In genomic region chr11:44343778-44344424, GRCh38 we compare ENCODE assay signal across 3 cellular contexts.
TF ChIP-seq lines count a peak whose summit lies in the region.

No MANE protein-coding gene starts in this region.

TF ChIP-seq in A549, 52 proteins besides CTCF, POLR2A, EP300 and RAD21:
- TF ChIP-seq ZFP36 (IDR thresholded peaks at IDR 0.05; ENCODE audit: borderline replicate concordance, partially characterized antibody) (peak; percentile 62), SMC3 (IDR thresholded peaks at IDR 0.05) (no peak), BCL3 (IDR thresholded peaks at IDR 0.05) (no peak), CHD2 (IDR thresholded peaks at IDR 0.05; ENCODE audit: low read length, partially characterized antibody) (no peak), RNF2 (IDR thresholded peaks at IDR 0.05; ENCODE audit: borderline replicate concordance, low read depth) (no peak)
- TF ChIP-seq, protein P1, sequence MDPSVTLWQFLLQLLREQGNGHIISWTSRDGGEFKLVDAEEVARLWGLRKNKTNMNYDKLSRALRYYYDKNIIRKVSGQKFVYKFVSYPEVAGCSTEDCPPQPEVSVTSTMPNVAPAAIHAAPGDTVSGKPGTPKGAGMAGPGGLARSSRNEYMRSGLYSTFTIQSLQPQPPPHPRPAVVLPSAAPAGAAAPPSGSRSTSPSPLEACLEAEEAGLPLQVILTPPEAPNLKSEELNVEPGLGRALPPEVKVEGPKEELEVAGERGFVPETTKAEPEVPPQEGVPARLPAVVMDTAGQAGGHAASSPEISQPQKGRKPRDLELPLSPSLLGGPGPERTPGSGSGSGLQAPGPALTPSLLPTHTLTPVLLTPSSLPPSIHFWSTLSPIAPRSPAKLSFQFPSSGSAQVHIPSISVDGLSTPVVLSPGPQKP (IDR thresholded peaks at IDR 0.05; ENCODE audit: low read depth, low read length) = no peak
- TF ChIP-seq, protein P2, sequence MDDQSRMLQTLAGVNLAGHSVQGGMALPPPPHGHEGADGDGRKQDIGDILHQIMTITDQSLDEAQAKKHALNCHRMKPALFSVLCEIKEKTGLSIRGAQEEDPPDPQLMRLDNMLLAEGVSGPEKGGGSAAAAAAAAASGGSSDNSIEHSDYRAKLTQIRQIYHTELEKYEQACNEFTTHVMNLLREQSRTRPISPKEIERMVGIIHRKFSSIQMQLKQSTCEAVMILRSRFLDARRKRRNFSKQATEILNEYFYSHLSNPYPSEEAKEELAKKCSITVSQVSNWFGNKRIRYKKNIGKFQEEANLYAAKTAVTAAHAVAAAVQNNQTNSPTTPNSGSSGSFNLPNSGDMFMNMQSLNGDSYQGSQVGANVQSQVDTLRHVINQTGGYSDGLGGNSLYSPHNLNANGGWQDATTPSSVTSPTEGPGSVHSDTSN (IDR thresholded peaks at IDR 0.05) = no peak

TF ChIP-seq in HEK293, 187 proteins besides CTCF, POLR2A, EP300 and RAD21:
- peak; percentile 45; the same call in 1 of the 2 replicates for TF ChIP-seq ZBTB17 (tag by site-specific recombination; IDR thresholded peaks at IDR 0.05)
- TF ChIP-seq, protein P3, sequence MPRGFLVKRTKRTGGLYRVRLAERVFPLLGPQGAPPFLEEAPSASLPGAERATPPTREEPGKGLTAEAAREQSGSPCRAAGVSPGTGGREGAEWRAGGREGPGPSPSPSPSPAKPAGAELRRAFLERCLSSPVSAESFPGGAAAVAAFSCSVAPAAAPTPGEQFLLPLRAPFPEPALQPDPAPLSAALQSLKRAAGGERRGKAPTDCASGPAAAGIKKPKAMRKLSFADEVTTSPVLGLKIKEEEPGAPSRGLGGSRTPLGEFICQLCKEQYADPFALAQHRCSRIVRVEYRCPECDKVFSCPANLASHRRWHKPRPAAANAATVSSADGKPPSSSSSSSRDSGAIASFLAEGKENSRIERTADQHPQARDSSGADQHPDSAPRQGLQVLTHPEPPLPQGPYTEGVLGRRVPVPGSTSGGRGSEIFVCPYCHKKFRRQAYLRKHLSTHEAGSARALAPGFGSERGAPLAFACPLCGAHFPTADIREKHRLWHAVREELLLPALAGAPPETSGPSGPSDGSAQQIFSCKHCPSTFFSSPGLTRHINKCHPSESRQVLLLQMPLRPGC (tag by site-specific recombination; IDR thresholded peaks at IDR 0.05) = no peak

TF ChIP-seq in K562, 482 proteins besides CTCF, POLR2A, EP300 and RAD21 (continues in another document):
- TF ChIP-seq, protein P4, sequence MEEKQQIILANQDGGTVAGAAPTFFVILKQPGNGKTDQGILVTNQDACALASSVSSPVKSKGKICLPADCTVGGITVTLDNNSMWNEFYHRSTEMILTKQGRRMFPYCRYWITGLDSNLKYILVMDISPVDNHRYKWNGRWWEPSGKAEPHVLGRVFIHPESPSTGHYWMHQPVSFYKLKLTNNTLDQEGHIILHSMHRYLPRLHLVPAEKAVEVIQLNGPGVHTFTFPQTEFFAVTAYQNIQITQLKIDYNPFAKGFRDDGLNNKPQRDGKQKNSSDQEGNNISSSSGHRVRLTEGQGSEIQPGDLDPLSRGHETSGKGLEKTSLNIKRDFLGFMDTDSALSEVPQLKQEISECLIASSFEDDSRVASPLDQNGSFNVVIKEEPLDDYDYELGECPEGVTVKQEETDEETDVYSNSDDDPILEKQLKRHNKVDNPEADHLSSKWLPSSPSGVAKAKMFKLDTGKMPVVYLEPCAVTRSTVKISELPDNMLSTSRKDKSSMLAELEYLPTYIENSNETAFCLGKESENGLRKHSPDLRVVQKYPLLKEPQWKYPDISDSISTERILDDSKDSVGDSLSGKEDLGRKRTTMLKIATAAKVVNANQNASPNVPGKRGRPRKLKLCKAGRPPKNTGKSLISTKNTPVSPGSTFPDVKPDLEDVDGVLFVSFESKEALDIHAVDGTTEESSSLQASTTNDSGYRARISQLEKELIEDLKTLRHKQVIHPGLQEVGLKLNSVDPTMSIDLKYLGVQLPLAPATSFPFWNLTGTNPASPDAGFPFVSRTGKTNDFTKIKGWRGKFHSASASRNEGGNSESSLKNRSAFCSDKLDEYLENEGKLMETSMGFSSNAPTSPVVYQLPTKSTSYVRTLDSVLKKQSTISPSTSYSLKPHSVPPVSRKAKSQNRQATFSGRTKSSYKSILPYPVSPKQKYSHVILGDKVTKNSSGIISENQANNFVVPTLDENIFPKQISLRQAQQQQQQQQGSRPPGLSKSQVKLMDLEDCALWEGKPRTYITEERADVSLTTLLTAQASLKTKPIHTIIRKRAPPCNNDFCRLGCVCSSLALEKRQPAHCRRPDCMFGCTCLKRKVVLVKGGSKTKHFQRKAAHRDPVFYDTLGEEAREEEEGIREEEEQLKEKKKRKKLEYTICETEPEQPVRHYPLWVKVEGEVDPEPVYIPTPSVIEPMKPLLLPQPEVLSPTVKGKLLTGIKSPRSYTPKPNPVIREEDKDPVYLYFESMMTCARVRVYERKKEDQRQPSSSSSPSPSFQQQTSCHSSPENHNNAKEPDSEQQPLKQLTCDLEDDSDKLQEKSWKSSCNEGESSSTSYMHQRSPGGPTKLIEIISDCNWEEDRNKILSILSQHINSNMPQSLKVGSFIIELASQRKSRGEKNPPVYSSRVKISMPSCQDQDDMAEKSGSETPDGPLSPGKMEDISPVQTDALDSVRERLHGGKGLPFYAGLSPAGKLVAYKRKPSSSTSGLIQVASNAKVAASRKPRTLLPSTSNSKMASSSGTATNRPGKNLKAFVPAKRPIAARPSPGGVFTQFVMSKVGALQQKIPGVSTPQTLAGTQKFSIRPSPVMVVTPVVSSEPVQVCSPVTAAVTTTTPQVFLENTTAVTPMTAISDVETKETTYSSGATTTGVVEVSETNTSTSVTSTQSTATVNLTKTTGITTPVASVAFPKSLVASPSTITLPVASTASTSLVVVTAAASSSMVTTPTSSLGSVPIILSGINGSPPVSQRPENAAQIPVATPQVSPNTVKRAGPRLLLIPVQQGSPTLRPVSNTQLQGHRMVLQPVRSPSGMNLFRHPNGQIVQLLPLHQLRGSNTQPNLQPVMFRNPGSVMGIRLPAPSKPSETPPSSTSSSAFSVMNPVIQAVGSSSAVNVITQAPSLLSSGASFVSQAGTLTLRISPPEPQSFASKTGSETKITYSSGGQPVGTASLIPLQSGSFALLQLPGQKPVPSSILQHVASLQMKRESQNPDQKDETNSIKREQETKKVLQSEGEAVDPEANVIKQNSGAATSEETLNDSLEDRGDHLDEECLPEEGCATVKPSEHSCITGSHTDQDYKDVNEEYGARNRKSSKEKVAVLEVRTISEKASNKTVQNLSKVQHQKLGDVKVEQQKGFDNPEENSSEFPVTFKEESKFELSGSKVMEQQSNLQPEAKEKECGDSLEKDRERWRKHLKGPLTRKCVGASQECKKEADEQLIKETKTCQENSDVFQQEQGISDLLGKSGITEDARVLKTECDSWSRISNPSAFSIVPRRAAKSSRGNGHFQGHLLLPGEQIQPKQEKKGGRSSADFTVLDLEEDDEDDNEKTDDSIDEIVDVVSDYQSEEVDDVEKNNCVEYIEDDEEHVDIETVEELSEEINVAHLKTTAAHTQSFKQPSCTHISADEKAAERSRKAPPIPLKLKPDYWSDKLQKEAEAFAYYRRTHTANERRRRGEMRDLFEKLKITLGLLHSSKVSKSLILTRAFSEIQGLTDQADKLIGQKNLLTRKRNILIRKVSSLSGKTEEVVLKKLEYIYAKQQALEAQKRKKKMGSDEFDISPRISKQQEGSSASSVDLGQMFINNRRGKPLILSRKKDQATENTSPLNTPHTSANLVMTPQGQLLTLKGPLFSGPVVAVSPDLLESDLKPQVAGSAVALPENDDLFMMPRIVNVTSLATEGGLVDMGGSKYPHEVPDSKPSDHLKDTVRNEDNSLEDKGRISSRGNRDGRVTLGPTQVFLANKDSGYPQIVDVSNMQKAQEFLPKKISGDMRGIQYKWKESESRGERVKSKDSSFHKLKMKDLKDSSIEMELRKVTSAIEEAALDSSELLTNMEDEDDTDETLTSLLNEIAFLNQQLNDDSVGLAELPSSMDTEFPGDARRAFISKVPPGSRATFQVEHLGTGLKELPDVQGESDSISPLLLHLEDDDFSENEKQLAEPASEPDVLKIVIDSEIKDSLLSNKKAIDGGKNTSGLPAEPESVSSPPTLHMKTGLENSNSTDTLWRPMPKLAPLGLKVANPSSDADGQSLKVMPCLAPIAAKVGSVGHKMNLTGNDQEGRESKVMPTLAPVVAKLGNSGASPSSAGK (IDR thresholded peaks at IDR 0.05) = no peak
- TF ChIP-seq, protein P5, sequence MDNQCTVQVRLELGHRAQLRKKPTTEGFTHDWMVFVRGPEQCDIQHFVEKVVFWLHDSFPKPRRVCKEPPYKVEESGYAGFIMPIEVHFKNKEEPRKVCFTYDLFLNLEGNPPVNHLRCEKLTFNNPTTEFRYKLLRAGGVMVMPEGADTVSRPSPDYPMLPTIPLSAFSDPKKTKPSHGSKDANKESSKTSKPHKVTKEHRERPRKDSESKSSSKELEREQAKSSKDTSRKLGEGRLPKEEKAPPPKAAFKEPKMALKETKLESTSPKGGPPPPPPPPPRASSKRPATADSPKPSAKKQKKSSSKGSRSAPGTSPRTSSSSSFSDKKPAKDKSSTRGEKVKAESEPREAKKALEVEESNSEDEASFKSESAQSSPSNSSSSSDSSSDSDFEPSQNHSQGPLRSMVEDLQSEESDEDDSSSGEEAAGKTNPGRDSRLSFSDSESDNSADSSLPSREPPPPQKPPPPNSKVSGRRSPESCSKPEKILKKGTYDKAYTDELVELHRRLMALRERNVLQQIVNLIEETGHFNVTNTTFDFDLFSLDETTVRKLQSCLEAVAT (IDR thresholded peaks at IDR 0.05) = peak in 1 of 2 experiments; percentile 64; a peak in 1 of 4 replicates
- TF ChIP-seq BCOR (IDR thresholded peaks at IDR 0.05) (0 out of 2 replicates have a peak, but pooled peaks have one; percentile 57), ZNF146 (CRISPR knock-in tag; IDR thresholded peaks at IDR 0.05; ENCODE audit: unreplicated experiment) (no peak), TAF15 (IDR thresholded peaks at IDR 0.05; ENCODE audit: low read depth, low read length) (no peak), HOXB6 (CRISPR knock-in tag; IDR thresholded peaks at IDR 0.05; ENCODE audit: borderline replicate concordance) (no peak), TOE1 (IDR thresholded peaks at IDR 0.05; ENCODE audit: borderline replicate concordance) (no peak), TOE1 (CRISPR knock-in tag; IDR thresholded peaks at IDR 0.05; ENCODE audit: borderline replicate concordance, low read depth) (no peak), MTA1 (IDR thresholded peaks at IDR 0.05; ENCODE audit: borderline replicate concordance) (no peak), KDM1A (IDR thresholded peaks at IDR 0.05) (0 out of 4 replicates have a peak, but pooled peaks of 1 of the 2 experiments have one; percentile 19), CGGBP1 (CRISPR knock-in tag; IDR thresholded peaks at IDR 0.05) (no peak), SMAD1 (IDR thresholded peaks at IDR 0.05; ENCODE audit: low read depth, low read length, partially characterized antibody) (no peak), ZNF436 (CRISPR knock-in tag; IDR thresholded peaks at IDR 0.05) (0 out of 2 replicates have a peak, but pooled peaks have one; percentile 63)
- TF ChIP-seq, protein P6, sequence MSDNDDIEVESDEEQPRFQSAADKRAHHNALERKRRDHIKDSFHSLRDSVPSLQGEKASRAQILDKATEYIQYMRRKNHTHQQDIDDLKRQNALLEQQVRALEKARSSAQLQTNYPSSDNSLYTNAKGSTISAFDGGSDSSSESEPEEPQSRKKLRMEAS (CRISPR knock-in tag; IDR thresholded peaks at IDR 0.05) = no peak
- TF ChIP-seq, protein P7, sequence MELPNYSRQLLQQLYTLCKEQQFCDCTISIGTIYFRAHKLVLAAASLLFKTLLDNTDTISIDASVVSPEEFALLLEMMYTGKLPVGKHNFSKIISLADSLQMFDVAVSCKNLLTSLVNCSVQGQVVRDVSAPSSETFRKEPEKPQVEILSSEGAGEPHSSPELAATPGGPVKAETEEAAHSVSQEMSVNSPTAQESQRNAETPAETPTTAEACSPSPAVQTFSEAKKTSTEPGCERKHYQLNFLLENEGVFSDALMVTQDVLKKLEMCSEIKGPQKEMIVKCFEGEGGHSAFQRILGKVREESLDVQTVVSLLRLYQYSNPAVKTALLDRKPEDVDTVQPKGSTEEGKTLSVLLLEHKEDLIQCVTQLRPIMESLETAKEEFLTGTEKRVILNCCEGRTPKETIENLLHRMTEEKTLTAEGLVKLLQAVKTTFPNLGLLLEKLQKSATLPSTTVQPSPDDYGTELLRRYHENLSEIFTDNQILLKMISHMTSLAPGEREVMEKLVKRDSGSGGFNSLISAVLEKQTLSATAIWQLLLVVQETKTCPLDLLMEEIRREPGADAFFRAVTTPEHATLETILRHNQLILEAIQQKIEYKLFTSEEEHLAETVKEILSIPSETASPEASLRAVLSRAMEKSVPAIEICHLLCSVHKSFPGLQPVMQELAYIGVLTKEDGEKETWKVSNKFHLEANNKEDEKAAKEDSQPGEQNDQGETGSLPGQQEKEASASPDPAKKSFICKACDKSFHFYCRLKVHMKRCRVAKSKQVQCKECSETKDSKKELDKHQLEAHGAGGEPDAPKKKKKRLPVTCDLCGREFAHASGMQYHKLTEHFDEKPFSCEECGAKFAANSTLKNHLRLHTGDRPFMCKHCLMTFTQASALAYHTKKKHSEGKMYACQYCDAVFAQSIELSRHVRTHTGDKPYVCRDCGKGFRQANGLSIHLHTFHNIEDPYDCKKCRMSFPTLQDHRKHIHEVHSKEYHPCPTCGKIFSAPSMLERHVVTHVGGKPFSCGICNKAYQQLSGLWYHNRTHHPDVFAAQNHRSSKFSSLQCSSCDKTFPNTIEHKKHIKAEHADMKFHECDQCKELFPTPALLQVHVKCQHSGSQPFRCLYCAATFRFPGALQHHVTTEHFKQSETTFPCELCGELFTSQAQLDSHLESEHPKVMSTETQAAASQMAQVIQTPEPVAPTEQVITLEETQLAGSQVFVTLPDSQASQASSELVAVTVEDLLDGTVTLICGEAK (IDR thresholded peaks at IDR 0.05) = no peak
- TF ChIP-seq, protein P7 (CRISPR knock-in tag; IDR thresholded peaks at IDR 0.05) = no peak
